In genomic region chr9:113056191-113057106, GRCh38 we compare ENCODE assay signal across 8 cellular contexts. TPM values are rescaled to one million over a fixed set of nuclear protein-coding genes. Genes with fewer than 3 reads are reported as not detected.
A peak's percentile ranks its signal among the peaks of the same experiment; 100 is the strongest.
DNase-seq lines count a peak whose midpoint lies in the region; ATAC-seq and TF ChIP-seq lines count a peak whose summit lies in the region.

TSS of gene ZFP37 (minus strand) at chr9:113056724. CDS start at chr9:113056688, 36 bp downstream.

- H3K36me3 ChIP-seq in neural cell (ENCODE audit: insufficient read depth, low read length), result peaks cover 11% of the 10 kb centered on the region

- no peaks in the 10 kb centered on the region for H3K9me2 ChIP-seq in neural cell (ENCODE audit: insufficient read depth, low read length)

- H3K9me3 ChIP-seq in neural cell (ENCODE audit: low read length), result peaks cover 26% of the 10 kb centered on the region

- H4K20me1 ChIP-seq in neural cell (ENCODE audit: insufficient read depth), result no peaks in the 10 kb centered on the region

- peak; percentile 91 for DNase-seq in AG09309 (ENCODE audit: low read depth)
- DNase-seq in HT-29 (ENCODE audit: low spot score), result peak; percentile 1
- DNase-seq in RKO (ENCODE audit: low spot score), result peak; percentile 99
- peak; percentile 39 for DNase-seq in activated gamma-delta T cell treated with anti-CD3 and anti-CD28 coated beads, Interleukin-2, amount 50 U/mL, for 16 hours (ENCODE audit: low read depth)
- peak; percentile 80 for DNase-seq in foreskin melanocyte
- peak; percentile 74 for DNase-seq in stimulated activated naive CD4-positive, alpha-beta T cell treated with Interleukin-2 at 50 U/mL for 16 hours (lab: John Stamatoyannopoulos, UW)

- peak; percentile 50 for TF ChIP-seq EP300 in neural cell (conservative IDR thresholded peaks at IDR 0.05; ENCODE audit: poor library complexity, severe bottlenecking)

- H3F3A ChIP-seq in neural cell (ENCODE audit: insufficient read depth, low read length, poor library complexity, severe bottlenecking), result no peaks in the 10 kb centered on the region

- H3K9ac ChIP-seq in neural cell (ENCODE audit: low read length), result peak within 1 kb of the TSS; percentile 97

- peaks cover 46% of the 10 kb centered on the region for H3K79me2 ChIP-seq in neural cell (replicated peaks; ENCODE audit: insufficient read depth, low read length)

- H2AFZ ChIP-seq in neural cell (ENCODE audit: low read depth, low read length), result peak within 1 kb of the TSS; percentile 99

- H3K4me2 ChIP-seq in neural cell (ENCODE audit: low read length), result peak within 1 kb of the TSS; percentile 63

- H3K27me3 ChIP-seq in neural cell (ENCODE audit: insufficient read depth, low read depth, low read length), result peaks cover 20% of the 10 kb centered on the region

- H3K4me3 ChIP-seq in AG09309 (ENCODE audit: control insufficient read depth, low read depth, low read length), result peak within 1 kb of the TSS; percentile 95
- peak within 1 kb of the TSS; percentile 73 for H3K4me3 ChIP-seq in neural cell (ENCODE audit: low read length)

- TF ChIP-seq RAD21 in neural cell (conservative IDR thresholded peaks at IDR 0.05), result no peak

- H3K27ac ChIP-seq in neural cell (ENCODE audit: low read length), result peak within 1 kb of the TSS; percentile 93

- no peak for TF ChIP-seq CTCF in AG09309 (IDR thresholded peaks at IDR 0.05; ENCODE audit: control insufficient read depth, insufficient read depth, low read depth, low read length, missing control alignments)
- TF ChIP-seq CTCF in neural cell (IDR thresholded peaks at IDR 0.05; ENCODE audit: poor library complexity, severe bottlenecking), result peak; percentile 29

- ATAC-seq in GM19452 (IDR thresholded peaks at IDR 0.05; ENCODE audit: unreplicated experiment), result peak; percentile 99

TF ChIP-seq in neural cell, 6 proteins besides CTCF, POLR2A, EP300 and RAD21:
- TF ChIP-seq MXI1 (conservative IDR thresholded peaks at IDR 0.05; ENCODE audit: poor library complexity, severe bottlenecking) (peak; percentile 58), POLR2AphosphoS5 (IDR thresholded peaks at IDR 0.05) (peak; percentile 86), TAF1 (IDR thresholded peaks at IDR 0.05; ENCODE audit: low read depth) (peak; percentile 70), REST (IDR thresholded peaks at IDR 0.05; ENCODE audit: borderline replicate concordance) (peak; percentile 84), EZH2 (IDR thresholded peaks at IDR 0.05; ENCODE audit: borderline replicate concordance, insufficient read depth, low read length, poor library complexity, severe bottlenecking) (no peak), SMC3 (conservative IDR thresholded peaks at IDR 0.05; ENCODE audit: poor library complexity) (peak; percentile 24)

RNA-seq across cellular contexts. Expression of gene ZFP37, which starts in this region (rescaled TPM):
- not detected in 2 replicates for total RNA-seq in HT-29 (2014; rRNA removed; shearing (Covaris generic))
- 28.2 and 35.4 TPM in 2 replicates for polyA plus RNA-seq in neural cell
- polyA minus RNA-seq in neural cell, result 64.0 and 69.8 TPM in 2 replicates

Comparison
In these comparisons a context has a peak if more than half of its experiments do, and no peak if none do; other contexts are left out.
1. Peak in every context shown above with its lines: DNase-seq, ATAC-seq, H3K4me3 ChIP-seq and H3K27ac ChIP-seq.
2. Peak in DNase-seq in HT-29; RNA of the gene not detected or under 1 TPM.
3. DNase-seq: peak in every context shown above with its lines; median percentile 99 in RKO; 91 in AG09309; 80 in foreskin melanocyte; 74 in stimulated activated naive CD4-positive, alpha-beta T cell treated with Interleukin-2 at 50 U/mL for 16 hours; 39 in activated gamma-delta T cell treated with anti-CD3 and anti-CD28 coated beads, Interleukin-2, amount 50 U/mL, for 16 hours; 1 in HT-29.